ENCODE assay signal across 31 cellular contexts in genomic region chr6:39082310-39082709, GRCh38. TPM values are rescaled to one million over a fixed set of nuclear protein-coding genes. Genes with fewer than 3 reads are reported as not detected.
"Had no signal": no experiment of that assay in that cellular context is flagged by ENCODE, and none has a peak within 500 bp of the region (broad histone marks: within the 10 kb centered on the region; RNA-seq: fewer than 3 reads in every experiment).

No MANE protein-coding gene starts in this region.

- H3K4me3 Mint-ChIP-seq: stimulated activated memory B cell treated with anti-CD40 and anti-IgM and Interleukin-4, amounts not matched to agents 10 μg/mL and 1 μg/mL and 100 μg/mL, for 72 hours; stimulated activated naive CD8-positive, alpha-beta T cell treated with anti-CD3 and anti-CD28 coated beads, Interleukin-15, amount 100 ng/mL, for 72 hours; T-helper 17 cell; type B pancreatic cell had no signal

- DNase-seq: activated CD4-positive, alpha-beta T cell treated with anti-CD3 and anti-CD28 coated beads for 48 hours; activated CD4-positive, alpha-beta T cell treated with anti-CD3 and anti-CD28 coated beads, Interleukin-2, amount 50 U/mL, for 48 hours; activated T-cell treated with anti-CD3 and anti-CD28 coated beads, Interleukin-2, amount 50 U/mL, for 48 hours; central memory CD4-positive, alpha-beta T cell; dermis blood vessel endothelial cell; effector CD4-positive, alpha-beta T cell; esophagus squamous epithelium; foreskin melanocyte; heart right ventricle; kidney glomerular epithelial cell; left lung; mesendoderm; mucosa of descending colon; occipital lobe; stimulated activated CD4-positive, alpha-beta T cell treated with anti-CD3 and anti-CD28 coated beads, Interleukin-1b, Interleukin-23, amount 100 ng/mL, for 48 hours; stimulated activated CD4-positive, alpha-beta T cell treated with anti-CD3 and anti-CD28 coated beads, Interleukin-4, amount 100 ng/mL, for 4 hours; stimulated activated CD8-positive, alpha-beta memory T cell treated with anti-CD3 and anti-CD28 coated beads, Interleukin-4, amount 100 ng/mL, for 48 hours; stimulated activated naive CD8-positive, alpha-beta T cell treated with anti-CD3 and anti-CD28 coated beads, Interleukin-15, amount 100 ng/mL, for 72 hours; substantia nigra; T-helper 17 cell; T1000; uterus; WERI-Rb-1 had no signal

- H3K9me3 Mint-ChIP-seq: activated naive CD4-positive, alpha-beta T cell treated with anti-CD3 and anti-CD28 coated beads, Interleukin-2, amount 50 U/mL, for 72 hours; activated T-helper 2 cell treated with anti-CD3 and anti-CD28 coated beads, Interferon-gamma antibody, Interleukin-2, Interleukin-4, amounts not matched to agents 10 μg/mL and 5 μg/mL and 100 μg/mL, durations not matched to agents 14 hours and 24 hours and 36 hours; stimulated activated memory B cell treated with anti-CD40 and anti-IgM and Interleukin-4, amounts not matched to agents 10 μg/mL and 1 μg/mL and 100 μg/mL, for 72 hours; stimulated activated naive CD8-positive, alpha-beta T cell treated with anti-CD3 and anti-CD28 coated beads, Interleukin-15, amount 100 ng/mL, for 72 hours; type B pancreatic cell had no signal

- ATAC-seq: activated CD4-positive, CD25-positive, alpha-beta regulatory T cell treated with anti-CD3 and anti-CD28 coated beads, Interleukin-2, amount 50 U/mL, for 24 hours; activated naive CD4-positive, alpha-beta T cell treated with anti-CD3 and anti-CD28 coated beads, Interleukin-2, amount 50 U/mL, for 72 hours; heart right ventricle; left lung; mucosa of descending colon; stimulated activated memory B cell treated with anti-CD40 and anti-IgM and Interleukin-4, amounts not matched to agents 10 μg/mL and 1 μg/mL and 100 μg/mL, for 72 hours; stimulated activated naive CD8-positive, alpha-beta T cell treated with anti-CD3 and anti-CD28 coated beads, Interleukin-15, amount 100 ng/mL, for 72 hours; T-helper 17 cell had no signal

- H3K36me3 Mint-ChIP-seq: activated naive CD4-positive, alpha-beta T cell treated with anti-CD3 and anti-CD28 coated beads, Interleukin-2, amount 50 U/mL, for 72 hours; stimulated activated memory B cell treated with anti-CD40 and anti-IgM and Interleukin-4, amounts not matched to agents 10 μg/mL and 1 μg/mL and 100 μg/mL, for 72 hours; type B pancreatic cell had no signal

- H3K27ac Mint-ChIP-seq: activated naive CD4-positive, alpha-beta T cell treated with anti-CD3 and anti-CD28 coated beads, Interleukin-2, amount 50 U/mL, for 72 hours; activated T-helper 2 cell treated with anti-CD3 and anti-CD28 coated beads, Interferon-gamma antibody, Interleukin-2, Interleukin-4, amounts not matched to agents 10 μg/mL and 5 μg/mL and 100 μg/mL, durations not matched to agents 14 hours and 24 hours and 36 hours; stimulated activated memory B cell treated with anti-CD40 and anti-IgM and Interleukin-4, amounts not matched to agents 10 μg/mL and 1 μg/mL and 100 μg/mL, for 72 hours; stimulated activated naive CD8-positive, alpha-beta T cell treated with anti-CD3 and anti-CD28 coated beads, Interleukin-15, amount 100 ng/mL, for 72 hours; T-helper 17 cell; type B pancreatic cell had no signal

RNA-seq across cellular contexts. Expression of gene GLP1R, which starts 33.7 kb away (rescaled TPM):
- total RNA-seq: dermis blood vessel endothelial cell, glomerular endothelial cell, occipital lobe, pulmonary artery endothelial cell, smooth muscle cell, T-helper 17 cell had no signal
